In genomic region chr3:156582784-156583183, GRCh38 we compare ENCODE assay signal across 15 cellular contexts. TPM values are rescaled to one million over a fixed set of nuclear protein-coding genes. Genes with fewer than 3 reads are reported as not detected.
DNase-seq lines count a peak whose midpoint lies in the region; ATAC-seq and TF ChIP-seq lines count a peak whose summit lies in the region.
"Had no signal": no experiment of that assay in that cellular context is flagged by ENCODE, and none has a peak within 500 bp of the region (broad histone marks: within the 10 kb centered on the region; RNA-seq: fewer than 3 reads in every experiment).

No MANE protein-coding gene starts in this region.

- H4K20me1 ChIP-seq in SK-N-SH (ENCODE audit: insufficient read depth) = no peaks in the 10 kb centered on the region

- H3K27me3 ChIP-seq in ACC112 (ENCODE audit: insufficient read depth, low read length) (no peaks in the 10 kb centered on the region), heart left ventricle (no peaks in the 10 kb centered on the region), SK-N-SH (ENCODE audit: insufficient read depth) (no peaks in the 10 kb centered on the region)
- H3K27me3 ChIP-seq: cardiac muscle cell had no signal

- H3K4me1 ChIP-seq in ACC112 (ENCODE audit: control insufficient read depth, insufficient read depth, low read length, unreplicated experiment) (peaks cover 12% of the 10 kb centered on the region), heart left ventricle (peaks cover 0 to 40% (median 6%) of the 10 kb centered on the region in 12 donors), SK-N-SH (ENCODE audit: control insufficient read depth in 1 of 2, insufficient read depth in 2 of 2, low read depth in 1 of 2, low read length in 1 of 2) (no peaks in the 10 kb centered on the region)

- H3K36me3 ChIP-seq in ACC112 (ENCODE audit: insufficient read depth, low read length) (no peaks in the 10 kb centered on the region), heart left ventricle (no peaks in the 10 kb centered on the region), SK-N-SH (replicated peaks in 1 of 2; ENCODE audit: control insufficient read depth in 1 of 2, insufficient read depth in 2 of 2, low read length in 1 of 2) (no peaks in the 10 kb centered on the region)
- H3K36me3 ChIP-seq: cardiac muscle cell, thoracic aorta had no signal

- TF ChIP-seq EP300 in SK-N-SH (IDR thresholded peaks at IDR 0.05; ENCODE audit: borderline replicate concordance in 1 of 2, low read depth in 1 of 2, low read length in 1 of 2) = no peak

- no peak for TF ChIP-seq RAD21 in SK-N-SH (IDR thresholded peaks at IDR 0.05; ENCODE audit: low read length)

- peak; percentile 53 for ATAC-seq in GM19351 (IDR thresholded peaks at IDR 0.05; ENCODE audit: unreplicated experiment)
- peak; percentile 57 for ATAC-seq in HG02763 (IDR thresholded peaks at IDR 0.05; ENCODE audit: unreplicated experiment)
- ATAC-seq in HG03565 (IDR thresholded peaks at IDR 0.05; ENCODE audit: unreplicated experiment) = peak; percentile 56
- ATAC-seq in heart left ventricle = no peak
- ATAC-seq: psoas muscle had no signal

- no peaks in the 10 kb centered on the region for H3K79me2 ChIP-seq in ACC112 (ENCODE audit: control insufficient read depth, insufficient read depth, low read length, unreplicated experiment)
- H3K79me2 ChIP-seq in SK-N-SH (ENCODE audit: insufficient read depth) = no peaks in the 10 kb centered on the region

- DNase-seq in ecto neural progenitor cell (ENCODE audit: low spot score) = no peak
- DNase-seq in heart left ventricle = no peak
- DNase-seq in cerebellum (ENCODE audit: low spot score) = no peak
- no peak for DNase-seq in SK-N-SH
- DNase-seq: activated CD4-positive, alpha-beta T cell treated with anti-CD3 and anti-CD28 coated beads, Interleukin-2, amount 50 U/mL, for 48 hours; COR-L47; NCI-H2107; psoas muscle; SHP77 had no signal

- CTCF ChIA-PET in SK-N-SH (lab: Yijun Ruan, JAX) = no interaction called here

- H3K4me2 ChIP-seq in SK-N-SH = no peak overlapping the region

- H3K9me2 ChIP-seq in SK-N-SH = no peaks in the 10 kb centered on the region

- TF ChIP-seq CTCF in heart left ventricle (IDR thresholded peaks at IDR 0.05) (no peak), SK-N-SH (IDR thresholded peaks at IDR 0.05) (no peak)

- H3K9ac ChIP-seq in SK-N-SH = no peak overlapping the region

- H3F3A ChIP-seq in SK-N-SH (replicated peaks; ENCODE audit: insufficient read depth) = no peaks in the 10 kb centered on the region

- POLR2A ChIA-PET in SK-N-SH (lab: Yijun Ruan, JAX) = no interaction called here

- TF ChIP-seq POLR2A in heart left ventricle (IDR thresholded peaks at IDR 0.05) = no peak

- 84 to 95% (median 91%) methylated on average over 2 of the region's 2 CpGs for WGBS in heart left ventricle, 4 donors
- 73% methylated on average over 2 of the region's 2 CpGs for WGBS in SK-N-SH (ENCODE audit: low lambda C conversion rate)

- intact Hi-C loops in heart left ventricle (cut with DNase I) = loop anchor here in 1 of 10 donors (1.0 kb wide), 1 partner anchor 25 kb away; no protein-coding TSS in a partner anchor

- H3K4me3 ChIP-seq in ACC112 (ENCODE audit: low read depth, low read length) (no peak overlapping the region), heart left ventricle (no peak overlapping the region), SK-N-SH (ENCODE audit: low read depth in 2 of 2, low read length in 1 of 2) (no peak overlapping the region)
- H3K4me3 ChIP-seq: cardiac muscle cell, psoas muscle, thoracic aorta had no signal

- peak overlapping the region; percentile 12 for H2AFZ ChIP-seq in ACC112 (ENCODE audit: low read length, unreplicated experiment)
- H2AFZ ChIP-seq in SK-N-SH (ENCODE audit: low read depth) = no peak overlapping the region

- H3K27ac ChIP-seq in ACC112 (ENCODE audit: low read depth, low read length) (no peak overlapping the region), heart left ventricle (no peak overlapping the region), SK-N-SH (ENCODE audit: low read depth in 2 of 2, low read length in 1 of 2) (no peak overlapping the region)
- H3K27ac ChIP-seq: cardiac muscle cell, psoas muscle, thoracic aorta had no signal

- H3K9me3 ChIP-seq in heart left ventricle (no peaks in the 10 kb centered on the region), SK-N-SH (no peaks in the 10 kb centered on the region)
- H3K9me3 ChIP-seq: psoas muscle, thoracic aorta had no signal

TF ChIP-seq in SK-N-SH, 30 proteins besides CTCF, POLR2A, EP300 and RAD21:
- no peak for TF ChIP-seq PBX3 (IDR thresholded peaks at IDR 0.05)
- TF ChIP-seq POLR2AphosphoS5 (IDR thresholded peaks at IDR 0.05; ENCODE audit: low read depth, low read length) = no peak
- no peak for TF ChIP-seq CHD2 (IDR thresholded peaks at IDR 0.05; ENCODE audit: low read length, partially characterized antibody)
- no peak for TF ChIP-seq TEAD4 (IDR thresholded peaks at IDR 0.05; ENCODE audit: borderline replicate concordance, insufficient read depth)
- TF ChIP-seq REST (IDR thresholded peaks at IDR 0.05; ENCODE audit: low read depth, low read length) = no peak
- TF ChIP-seq GATA2 (CRISPR knock-in tag; IDR thresholded peaks at IDR 0.05) = no peak
- no peak for TF ChIP-seq IRF3 (IDR thresholded peaks at IDR 0.05; ENCODE audit: low read depth, low read length)
TF ChIP-seq in SK-N-SH: peak in this region for 0.

RNA-seq across cellular contexts. Expression of gene SSR3, which starts 27.9 kb away (rescaled TPM):
- 100 to 1,000 TPM; 171 to 456 (median 197) TPM for total RNA-seq in heart left ventricle
- 100 to 1,000 TPM; 112 to 900 TPM for polyA plus RNA-seq in heart left ventricle
- 77.5 TPM for total RNA-seq in cerebellum
- polyA plus RNA-seq in SK-N-SH (2012; rRNA removed) = 61.7 and 96.1 TPM in 2 replicates
- 90.3 and 92.1 TPM in 2 replicates for polyA plus RNA-seq in SK-N-SH (2012; cell fraction: cytosol; rRNA removed)
- 17.1 and 47.6 TPM in 2 replicates for polyA plus RNA-seq in SK-N-SH (2012; cell fraction: nucleus; rRNA removed)

Comparison
In these comparisons a context has a peak if more than half of its experiments do, and no peak if none do; other contexts are left out.
1. ATAC-seq: peak in GM19351 (single experiment), HG02763 (single experiment) and HG03565 (single experiment); none in heart left ventricle (0 of 4).